9 cellular contexts compared by ENCODE assay signal in genomic region chr11:12175694-12176241, GRCh38.
DNase-seq lines count a peak whose midpoint lies in the region; ATAC-seq and TF ChIP-seq lines count a peak whose summit lies in the region.
"Had no signal": no experiment of that assay in that cellular context is flagged by ENCODE, and none has a peak within 500 bp of the region (broad histone marks: within the 10 kb centered on the region; RNA-seq: fewer than 3 reads in every experiment).

No MANE protein-coding gene starts in this region.

- H3K36me3 ChIP-seq in right atrium auricular region (no peaks in the 10 kb centered on the region), vagina (no peaks in the 10 kb centered on the region)

- H3K27me3 ChIP-seq in right atrium auricular region = no peaks in the 10 kb centered on the region
- H3K27me3 ChIP-seq in vagina = no peaks in the 10 kb centered on the region

- TF ChIP-seq CTCF in right atrium auricular region (IDR thresholded peaks at IDR 0.05) (no peak), vagina (IDR thresholded peaks at IDR 0.05) (no peak)

- H3K4me3 ChIP-seq in right atrium auricular region = no peak overlapping the region
- no peak overlapping the region for H3K4me3 ChIP-seq in vagina

- no peak for TF ChIP-seq POLR2A in vagina (IDR thresholded peaks at IDR 0.05)

- H3K27me3 Mint-ChIP-seq in T-helper 1 cell treated with Interleukin-12 subunit alpha and Interleukin-12 subunit beta and Interleukin-4 antibody, amounts not matched to agents 30 μg/mL and 1 μg/mL, for 36 hours (ENCODE audit: low read depth) = no peaks in the 10 kb centered on the region

- H3K4me1 Mint-ChIP-seq in T-helper 1 cell treated with Interleukin-12 subunit alpha and Interleukin-12 subunit beta and Interleukin-4 antibody, amounts not matched to agents 30 μg/mL and 1 μg/mL, for 36 hours (ENCODE audit: low read depth) = peaks cover 72% of the 10 kb centered on the region

- peaks cover 3% of the 10 kb centered on the region for H3K9me3 Mint-ChIP-seq in T-helper 1 cell treated with Interleukin-12 subunit alpha and Interleukin-12 subunit beta and Interleukin-4 antibody, amounts not matched to agents 30 μg/mL and 1 μg/mL, for 36 hours

- peak overlapping the region; percentile 45 for H3K4me3 Mint-ChIP-seq in T-helper 1 cell treated with Interleukin-12 subunit alpha and Interleukin-12 subunit beta and Interleukin-4 antibody, amounts not matched to agents 30 μg/mL and 1 μg/mL, for 36 hours

- H3K36me3 Mint-ChIP-seq in T-helper 1 cell treated with Interleukin-12 subunit alpha and Interleukin-12 subunit beta and Interleukin-4 antibody, amounts not matched to agents 30 μg/mL and 1 μg/mL, for 36 hours (ENCODE audit: low read depth) = peaks cover 26% of the 10 kb centered on the region

- H3K27ac ChIP-seq in right atrium auricular region (peak overlapping the region; percentile 33 to 74), vagina (no peak overlapping the region)

- H3K9me3 ChIP-seq in right atrium auricular region (peaks cover 0 to 3% of the 10 kb centered on the region in 2 donors), vagina (no peaks in the 10 kb centered on the region)

- H3K27ac Mint-ChIP-seq in T-helper 1 cell treated with Interleukin-12 subunit alpha and Interleukin-12 subunit beta and Interleukin-4 antibody, amounts not matched to agents 30 μg/mL and 1 μg/mL, for 36 hours = peak overlapping the region; percentile 98

- ATAC-seq in GM21367 (IDR thresholded peaks at IDR 0.05; ENCODE audit: unreplicated experiment) = no peak

- H3K4me1 ChIP-seq in right atrium auricular region (peaks cover 0 to 62% of the 10 kb centered on the region in 2 donors), vagina (peaks cover 8% of the 10 kb centered on the region)

- no peak for DNase-seq in right atrium auricular region (ENCODE audit: low spot score)
- DNase-seq in cardiac septum (ENCODE audit: low spot score) = no peak
- peak; percentile 70 for DNase-seq in fibroblast of gingiva (ENCODE audit: low read depth)
- peak; percentile 31 for DNase-seq in ureter (ENCODE audit: low spot score)
- no peak for DNase-seq in vagina (ENCODE audit: extremely low spot score in 2 of 2)
- no peak for DNase-seq in NCI-H524 (lab: John Stamatoyannopoulos, UW)
- DNase-seq: hypothalamus had no signal

- intact Hi-C loops in cardiac septum (cut with DNase I) (no loop called here), vagina (cut with DNase I) (no loop called here)

Comparison
In these comparisons a context has a peak if more than half of its experiments do, and no peak if none do; other contexts are left out.
1. DNase-seq: peak in fibroblast of gingiva (single experiment) and ureter (single experiment); none in right atrium auricular region (single experiment), cardiac septum (single experiment), vagina (0 of 2) and NCI-H524 (0 of 2).